ENCODE assay signal across 1 cellular context in the genomic region with DNA sequence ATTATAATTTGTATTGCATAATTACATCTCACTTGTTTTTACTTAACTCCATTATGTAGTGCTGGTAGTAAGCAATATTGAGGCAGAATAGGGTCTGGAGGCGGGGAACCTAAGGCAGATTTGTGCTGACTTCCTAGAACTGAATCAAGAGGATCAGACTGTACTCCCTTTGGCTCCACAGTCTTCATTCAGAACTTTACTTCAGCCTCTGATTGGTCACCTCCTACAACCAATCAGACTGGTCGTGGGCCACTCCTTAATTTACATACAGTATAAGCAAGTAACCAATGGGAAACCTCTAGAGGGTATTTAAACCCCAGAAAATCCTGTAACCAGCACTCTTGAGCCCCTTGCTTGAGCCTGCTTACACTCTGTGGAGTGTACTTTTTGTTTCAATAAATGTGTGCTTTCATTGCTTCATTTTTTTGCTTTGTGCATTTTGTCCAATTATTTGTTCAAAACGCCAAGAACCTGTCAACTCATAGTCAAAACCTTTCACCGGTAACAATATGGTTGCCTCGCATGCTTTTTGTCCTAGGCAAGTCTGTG.
TF ChIP-seq lines count a peak whose summit lies in the region.

No MANE protein-coding gene starts in this region.

TF ChIP-seq in PFSK-1, 5 proteins besides CTCF, POLR2A, EP300 and RAD21 (continued from another document):
- no peak for TF ChIP-seq REST (IDR thresholded peaks at IDR 0.05; ENCODE audit: insufficient read depth in 1 of 2, low read depth in 2 of 2, low read length in 2 of 2)
- no peak for TF ChIP-seq SIN3A (IDR thresholded peaks at IDR 0.05; ENCODE audit: borderline replicate concordance, insufficient read depth, low read length)
- no peak for TF ChIP-seq TAF1 (IDR thresholded peaks at IDR 0.05; ENCODE audit: borderline replicate concordance, insufficient read depth, low read length)
